ENCODE assay signal across 21 cellular contexts in genomic region chr16:66381585-66382170, GRCh38. TPM values are rescaled to one million over a fixed set of nuclear protein-coding genes. Genes with fewer than 3 reads are reported as not detected.
DNase-seq lines count a peak whose midpoint lies in the region; ATAC-seq and TF ChIP-seq lines count a peak whose summit lies in the region.
"Had no signal": no experiment of that assay in that cellular context is flagged by ENCODE, and none has a peak within 500 bp of the region (broad histone marks: within the 10 kb centered on the region; RNA-seq: fewer than 3 reads in every experiment).

No MANE protein-coding gene starts in this region.

- TF ChIP-seq CTCF in WTC11 (IDR thresholded peaks at IDR 0.05): no peak
- TF ChIP-seq CTCF in right atrium auricular region (IDR thresholded peaks at IDR 0.05): no peak

- H3K9me3 ChIP-seq in right atrium auricular region: no peaks in the 10 kb centered on the region
- peaks cover 2% of the 10 kb centered on the region for H3K9me3 ChIP-seq in trophoblast cell (ENCODE audit: insufficient read depth, low read depth, low read length)
- H3K9me3 ChIP-seq in naive thymus-derived CD4-positive, alpha-beta T cell (ENCODE audit: control insufficient read depth in 2 of 3, low read length in 3 of 3): no peaks in the 10 kb centered on the region
- H3K9me3 ChIP-seq: ascending aorta, tibial artery had no signal

- no peak overlapping the region for H3K4me3 ChIP-seq in right atrium auricular region
- no peak overlapping the region for H3K4me3 ChIP-seq in trophoblast cell (ENCODE audit: low read depth, low read length)
- H3K4me3 ChIP-seq in naive thymus-derived CD4-positive, alpha-beta T cell (ENCODE audit: low read length): no peak overlapping the region
- H3K4me3 ChIP-seq: ascending aorta, tibial artery had no signal

- H3K14ac ChIP-seq in trophoblast cell (ENCODE audit: low read length): peak overlapping the region; percentile 86

- H3K36me3 ChIP-seq in right atrium auricular region: peaks cover 3% of the 10 kb centered on the region
- H3K36me3 ChIP-seq in trophoblast cell (ENCODE audit: control insufficient read depth in 1 of 2, insufficient read depth in 2 of 2, low read length in 2 of 2): no peaks in the 10 kb centered on the region
- H3K36me3 ChIP-seq in naive thymus-derived CD4-positive, alpha-beta T cell (ENCODE audit: control insufficient read depth in 2 of 3, insufficient read depth in 3 of 3, low read length in 3 of 3): no peaks in the 10 kb centered on the region
- H3K36me3 ChIP-seq: ascending aorta had no signal

- no peaks in the 10 kb centered on the region for H3K27me3 Mint-ChIP-seq in WTC11 (ENCODE audit: low read depth)
- H3K27me3 Mint-ChIP-seq in naive thymus-derived CD4-positive, alpha-beta T cell: peaks cover 0 to 7% (median 0%) of the 10 kb centered on the region in 5 donors
- H3K27me3 Mint-ChIP-seq: activated CD8-positive, alpha-beta memory T cell treated with anti-CD3 and anti-CD28 coated beads, Interleukin-2, amount 10 ng/mL, durations not matched to agents 7 days and 5 days had no signal

- peak overlapping the region; percentile 97 for H2BK120ac ChIP-seq in trophoblast cell (ENCODE audit: insufficient read depth, low read length, poor library complexity)

- peaks cover 3% of the 10 kb centered on the region for H3K79me2 ChIP-seq in trophoblast cell (ENCODE audit: control insufficient read depth, insufficient read depth, low read length, poor library complexity)

- H3K9ac ChIP-seq in trophoblast cell (ENCODE audit: low read length): no peak overlapping the region

- H3K4me2 ChIP-seq in trophoblast cell (ENCODE audit: low read length): no peak overlapping the region

- H3K27ac Mint-ChIP-seq in WTC11: no peak overlapping the region
- H3K27ac Mint-ChIP-seq in naive thymus-derived CD4-positive, alpha-beta T cell: no peak overlapping the region
- H3K27ac Mint-ChIP-seq: activated CD8-positive, alpha-beta memory T cell treated with anti-CD3 and anti-CD28 coated beads, Interleukin-2, amount 10 ng/mL, durations not matched to agents 7 days and 5 days; IgD-negative memory B cell; nephron progenitor cell had no signal

- peak overlapping the region; percentile 7 for H3K4ac ChIP-seq in trophoblast cell (ENCODE audit: low read depth, low read length)

- peak overlapping the region; percentile 78 for H4K8ac ChIP-seq in trophoblast cell (ENCODE audit: low read depth, low read length)

- H2BK5ac ChIP-seq in trophoblast cell (ENCODE audit: low read depth, low read length, poor library complexity): peak overlapping the region; percentile 91

- H2BK12ac ChIP-seq in trophoblast cell (ENCODE audit: low read length): peak overlapping the region; percentile 92

- POLR2A ChIA-PET in WTC11 (lab: Charles Lee): no interaction called here
- POLR2A ChIA-PET in naive thymus-derived CD4-positive, alpha-beta T cell (lab: Charles Lee): no interaction called here

- in situ Hi-C loops in ACHN (cut with HindIII; ENCODE audit: low pct_ligation_motif_present, low pct_unique_long_range_greater_than_20kb, low sequenced_read_pairs): no loop called here

- CTCF ChIA-PET in WTC11 (lab: Charles Lee): interaction anchor here (0.8 to 1.1 kb wide), 4 partner anchors 13 to 208 kb away, joined by 3 to 6 read pairs (median 3); no protein-coding TSS in a partner anchor
- CTCF ChIA-PET in naive thymus-derived CD4-positive, alpha-beta T cell (lab: Charles Lee): no interaction called here

- no peak overlapping the region for H4K12ac ChIP-seq in trophoblast cell (ENCODE audit: low read depth, low read length)

- peak overlapping the region; percentile 74 for H2AFZ ChIP-seq in trophoblast cell (ENCODE audit: insufficient read depth, low read length, poor library complexity)

- peaks cover 14% of the 10 kb centered on the region for H3K4me1 Mint-ChIP-seq in WTC11
- H3K4me1 Mint-ChIP-seq in naive thymus-derived CD4-positive, alpha-beta T cell: peaks cover 0 to 4% (median 0%) of the 10 kb centered on the region in 7 donors
- H3K4me1 Mint-ChIP-seq: activated CD8-positive, alpha-beta memory T cell treated with anti-CD3 and anti-CD28 coated beads, Interleukin-2, amount 10 ng/mL, durations not matched to agents 7 days and 5 days; IgD-negative memory B cell had no signal

- H3K4me1 ChIP-seq in right atrium auricular region (peaks cover 0 to 11% of the 10 kb centered on the region in 2 donors), trophoblast cell (ENCODE audit: control insufficient read depth in 1 of 2, insufficient read depth in 2 of 2, low read length in 2 of 2) (peaks cover 30 to 40% of the 10 kb centered on the region in 2 experiments)
- no peaks in the 10 kb centered on the region for H3K4me1 ChIP-seq in naive thymus-derived CD4-positive, alpha-beta T cell (ENCODE audit: control insufficient read depth in 2 of 2, insufficient read depth in 2 of 2, low read length in 2 of 2)
- H3K4me1 ChIP-seq: ascending aorta, tibial artery had no signal

- no CpG with 5 or more reads among the region's 5 CpGs for WGBS in trophoblast cell (ENCODE audit: extremely low coverage, insufficient coverage, insufficient read length)

- no peak overlapping the region for H3K23ac ChIP-seq in trophoblast cell (ENCODE audit: low read length)

- H3K9me3 Mint-ChIP-seq in WTC11: peaks cover 16% of the 10 kb centered on the region
- peaks cover 0 to 10% (median 3%) of the 10 kb centered on the region in 11 donors for H3K9me3 Mint-ChIP-seq in naive thymus-derived CD4-positive, alpha-beta T cell

- intact Hi-C loops in naive thymus-derived CD4-positive, alpha-beta T cell (cut with micrococcal nuclease): no loop called here

- ATAC-seq in WTC11 (no peak), HG02610 (IDR thresholded peaks at IDR 0.05; ENCODE audit: unreplicated experiment) (no peak), GM21360 (IDR thresholded peaks at IDR 0.05; ENCODE audit: unreplicated experiment) (no peak)
- no peak for ATAC-seq in naive thymus-derived CD4-positive, alpha-beta T cell
- ATAC-seq: activated CD8-positive, alpha-beta memory T cell treated with anti-CD3 and anti-CD28 coated beads, Interleukin-2, amount 10 ng/mL, durations not matched to agents 7 days and 5 days had no signal

- peaks cover 37% of the 10 kb centered on the region for H3K79me1 ChIP-seq in trophoblast cell (ENCODE audit: low read length)

- peak overlapping the region; percentile 98 for H4K91ac ChIP-seq in trophoblast cell (ENCODE audit: low read depth, low read length)

- H3K27ac ChIP-seq in right atrium auricular region (peak overlapping the region; percentile 58 to 70), trophoblast cell (ENCODE audit: low read depth, low read length) (peak overlapping the region; percentile 76)
- H3K27ac ChIP-seq in naive thymus-derived CD4-positive, alpha-beta T cell (ENCODE audit: low read depth, low read length): no peak overlapping the region
- H3K27ac ChIP-seq: tibial artery had no signal

- DNase-seq in ACHN (peak; percentile 33), WTC11 (ENCODE audit: low spot score) (peak; percentile 4), right atrium auricular region (ENCODE audit: low spot score) (no peak), trophoblast cell (peak in 1 of 2 donors; percentile 31), SK-N-DZ (ENCODE audit: low spot score) (no peak)
- no peak for DNase-seq in naive thymus-derived CD4-positive, alpha-beta T cell
- DNase-seq: activated CD4-positive, CD25-positive, alpha-beta regulatory T cell treated with anti-CD3 and anti-CD28 coated beads, Interleukin-2, amount 50 U/mL, for 72 hours; activated CD8-positive, alpha-beta memory T cell treated with anti-CD3 and anti-CD28 coated beads, Interleukin-2, amount 10 ng/mL, durations not matched to agents 7 days and 5 days; activated gamma-delta T cell treated with Interleukin-2 at 50 U/mL for 16 hours; NCI-H2081 treated with DMSO at 0.1 percent for 48 hours; NCI-H526 treated with DMSO at 0.1 percent for 48 hours; nephron progenitor cell; retina had no signal

- no peak overlapping the region for H3K4me3 Mint-ChIP-seq in WTC11
- no peak overlapping the region for H3K4me3 Mint-ChIP-seq in naive thymus-derived CD4-positive, alpha-beta T cell
- H3K4me3 Mint-ChIP-seq: activated CD8-positive, alpha-beta memory T cell treated with anti-CD3 and anti-CD28 coated beads, Interleukin-2, amount 10 ng/mL, durations not matched to agents 7 days and 5 days; IgD-negative memory B cell; nephron progenitor cell had no signal

- H3K18ac ChIP-seq in trophoblast cell (ENCODE audit: low read length): peak overlapping the region; percentile 85

- H3K27me3 ChIP-seq in right atrium auricular region (no peaks in the 10 kb centered on the region), trophoblast cell (ENCODE audit: insufficient read depth, low read length) (no peaks in the 10 kb centered on the region)
- H3K27me3 ChIP-seq in naive thymus-derived CD4-positive, alpha-beta T cell (ENCODE audit: control insufficient read depth in 2 of 2, insufficient read depth in 2 of 2, low read length in 2 of 2): no peaks in the 10 kb centered on the region
- H3K27me3 ChIP-seq: ascending aorta had no signal

- peak overlapping the region; percentile 51 for H2AK5ac ChIP-seq in trophoblast cell (ENCODE audit: low read length)

- no peaks in the 10 kb centered on the region for H3K36me3 Mint-ChIP-seq in WTC11
- no peaks in the 10 kb centered on the region for H3K36me3 Mint-ChIP-seq in naive thymus-derived CD4-positive, alpha-beta T cell
- H3K36me3 Mint-ChIP-seq: activated CD8-positive, alpha-beta memory T cell treated with anti-CD3 and anti-CD28 coated beads, Interleukin-2, amount 10 ng/mL, durations not matched to agents 7 days and 5 days; IgD-negative memory B cell had no signal

TF ChIP-seq in WTC11, 78 proteins besides CTCF, POLR2A, EP300 and RAD21:
- TF ChIP-seq KAT7 (CRISPR knock-in tag; IDR thresholded peaks at IDR 0.05; ENCODE audit: borderline replicate concordance): no peak
- no peak for TF ChIP-seq SMAD3 (CRISPR knock-in tag; IDR thresholded peaks at IDR 0.05; ENCODE audit: borderline replicate concordance)
- TF ChIP-seq FOXK1 (CRISPR knock-in tag; IDR thresholded peaks at IDR 0.05): no peak

RNA-seq across cellular contexts. Expression of gene CDH5, which starts 15.2 kb away (rescaled TPM):
- total RNA-seq in WTC11 (2021): 0.14 to 0.28 TPM (median 0.14 TPM) in 3 replicates
- total RNA-seq in right atrium auricular region: 10 to 100 TPM; 47.4 to 58.0 TPM
- polyA plus RNA-seq in trophoblast cell (2013): 93.1 and 99.2 TPM in 2 replicates
- total RNA-seq in naive thymus-derived CD4-positive, alpha-beta T cell: not detected
- not detected for polyA plus RNA-seq in naive thymus-derived CD4-positive, alpha-beta T cell
- not detected in 2 replicates for polyA plus RNA-seq in SK-N-DZ (2014; cell fraction: cytosol; rRNA removed)
- not detected in 2 replicates for polyA plus RNA-seq in SK-N-DZ (2014; cell fraction: nucleus; rRNA removed)
- total RNA-seq: activated CD8-positive, alpha-beta memory T cell treated with anti-CD3 and anti-CD28 coated beads, Interleukin-2, amount 10 ng/mL, durations not matched to agents 7 days and 5 days; H7; T-helper 2 cell treated with Interferon-gamma antibody and Interleukin-4, amounts not matched to agents 100 ng/mL and 5 ng/mL, for 36 hours had no signal
- polyA plus RNA-seq: AG04450, IgD-negative memory B cell had no signal

RNA-seq across cellular contexts. Expression of gene BEAN1, which starts 45.4 kb away (rescaled TPM):
- total RNA-seq in WTC11 (2021) (0.07 TPM in 1 of 3 replicates, not detected in the others), right atrium auricular region (under 1 TPM; 0.48 to 0.75 TPM)
- 1.0 and 1.2 TPM in 2 replicates for polyA plus RNA-seq in trophoblast cell (2013)
- not detected for total RNA-seq in naive thymus-derived CD4-positive, alpha-beta T cell
- polyA plus RNA-seq in naive thymus-derived CD4-positive, alpha-beta T cell: not detected
- polyA plus RNA-seq in SK-N-DZ (2014; cell fraction: cytosol; rRNA removed): not detected in 2 replicates
- not detected in 2 replicates for polyA plus RNA-seq in SK-N-DZ (2014; cell fraction: nucleus; rRNA removed)
- total RNA-seq: activated CD8-positive, alpha-beta memory T cell treated with anti-CD3 and anti-CD28 coated beads, Interleukin-2, amount 10 ng/mL, durations not matched to agents 7 days and 5 days; ascending aorta; T-helper 2 cell treated with Interferon-gamma antibody and Interleukin-4, amounts not matched to agents 100 ng/mL and 5 ng/mL, for 36 hours had no signal
- polyA plus RNA-seq: AG04450, IgD-negative memory B cell had no signal

Comparison
In these comparisons a context has a peak if more than half of its experiments do, and no peak if none do; other contexts are left out.
1. DNase-seq: peak in ACHN (single experiment) and WTC11 (single experiment); none in right atrium auricular region (single experiment), naive thymus-derived CD4-positive, alpha-beta T cell (0 of 9) and SK-N-DZ (single experiment).
2. RNA of gene CDH5, which starts 15.2 kb away (total RNA-seq): 47.4 to 58.0 TPM in right atrium auricular region; 0.14 to 0.28 TPM in WTC11 and not detected in naive thymus-derived CD4-positive, alpha-beta T cell; every median in the first group is over 10 times any median in the second.